ENCODE assay signal across 13 cellular contexts in genomic region chr1:51789342-51789741, GRCh38.
"Had no signal": no experiment of that assay in that cellular context is flagged by ENCODE, and none has a peak within 500 bp of the region (broad histone marks: within the 10 kb centered on the region; RNA-seq: fewer than 3 reads in every experiment).

No MANE protein-coding gene starts in this region.

- H3K9me3 Mint-ChIP-seq: activated B cell treated with CpG ODN at 0.5 μM for 24 hours; activated CD4-positive, alpha-beta memory T cell treated with anti-CD3 and anti-CD28 coated beads, Interleukin-2, amount 10 ng/mL, durations not matched to agents 7 days and 5 days; endodermal cell; nephron progenitor cell; T-cell had no signal

- H3K27me3 Mint-ChIP-seq: activated B cell treated with CpG ODN at 0.5 μM for 24 hours; activated CD4-positive, alpha-beta memory T cell treated with anti-CD3 and anti-CD28 coated beads, Interleukin-2, amount 10 ng/mL, durations not matched to agents 7 days and 5 days; progenitor cell of endocrine pancreas; T-cell had no signal

- H3K27ac Mint-ChIP-seq: activated B cell treated with CpG ODN at 0.5 μM for 24 hours; activated CD4-positive, alpha-beta memory T cell treated with anti-CD3 and anti-CD28 coated beads, Interleukin-2, amount 10 ng/mL, durations not matched to agents 7 days and 5 days; endodermal cell; nephron progenitor cell; progenitor cell of endocrine pancreas had no signal

- H3K4me3 Mint-ChIP-seq: activated B cell treated with CpG ODN at 0.5 μM for 24 hours; activated CD4-positive, alpha-beta memory T cell treated with anti-CD3 and anti-CD28 coated beads, Interleukin-2, amount 10 ng/mL, durations not matched to agents 7 days and 5 days; endodermal cell; nephron progenitor cell; T-cell had no signal

- ATAC-seq: foreskin keratinocyte, left cardiac atrium, T-cell, upper lobe of right lung had no signal

- H3K4me1 Mint-ChIP-seq: activated B cell treated with CpG ODN at 0.5 μM for 24 hours, endodermal cell had no signal

- DNase-seq: activated B cell treated with CpG ODN at 0.5 μM for 24 hours; activated CD4-positive, alpha-beta memory T cell treated with anti-CD3 and anti-CD28 coated beads, Interleukin-2, amount 10 ng/mL, durations not matched to agents 7 days and 5 days; activated CD4-positive, alpha-beta T cell treated with anti-CD3 and anti-CD28 coated beads for 48 hours; activated naive CD4-positive, alpha-beta T cell; endodermal cell; foreskin keratinocyte; left cardiac atrium; nephron progenitor cell; occipital lobe; stimulated activated CD4-positive, alpha-beta T cell treated with anti-CD3 and anti-CD28 coated beads, Interleukin-2, amount 100 ng/mL, for 24 hours; T-cell; upper lobe of right lung had no signal
